ENCODE assay signal across 17 cellular contexts in the genomic region with DNA sequence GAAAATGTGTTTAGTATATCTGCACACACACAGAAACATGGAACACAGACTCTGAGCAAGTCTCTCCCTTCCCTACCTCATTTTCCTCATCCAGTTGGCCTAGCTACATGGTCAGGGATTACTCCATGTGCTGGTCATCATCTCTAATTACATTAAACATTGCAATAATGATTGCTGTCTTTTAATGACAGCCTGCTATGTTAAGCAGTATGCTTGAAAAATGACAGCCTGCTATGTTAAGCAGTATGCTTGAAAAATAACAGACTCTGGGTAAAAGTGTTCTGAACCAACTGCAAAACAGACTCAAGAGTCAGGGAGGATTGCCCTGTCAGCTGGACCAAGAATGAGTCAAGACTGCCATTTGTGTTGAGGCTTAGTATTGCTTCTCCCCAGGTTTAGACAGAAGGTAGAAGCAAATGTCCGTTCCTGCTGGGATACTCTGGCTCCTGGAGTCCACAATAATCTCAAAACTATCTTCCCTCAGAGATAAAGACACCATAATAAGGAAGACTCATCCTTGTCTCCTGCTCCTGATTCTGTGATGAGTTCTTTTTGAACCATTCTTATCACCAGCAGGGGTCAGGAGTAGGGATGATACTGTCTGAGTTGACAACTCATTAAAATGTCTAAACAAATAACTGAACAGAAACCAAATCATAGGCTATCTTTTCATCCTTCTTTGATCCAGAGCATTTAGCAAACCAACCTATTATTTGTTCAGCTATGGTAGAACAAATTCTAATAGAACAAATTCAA. TPM values are rescaled to one million over a fixed set of nuclear protein-coding genes. Genes with fewer than 3 reads are reported as not detected.
DNase-seq lines count a peak whose midpoint lies in the region; ATAC-seq and TF ChIP-seq lines count a peak whose summit lies in the region.
"Had no signal": no experiment of that assay in that cellular context is flagged by ENCODE, and none has a peak within 500 bp of the region (broad histone marks: within the 10 kb centered on the region; RNA-seq: fewer than 3 reads in every experiment).

No MANE protein-coding gene starts in this region.

- H3K9me3 ChIP-seq in Panc1 (ENCODE audit: control insufficient read depth, insufficient read depth, low read depth, low read length) (no peaks in the 10 kb centered on the region), testis (no peaks in the 10 kb centered on the region)
- H3K9me3 ChIP-seq: left lung, sigmoid colon had no signal

- no peaks in the 10 kb centered on the region for H3K4me1 Mint-ChIP-seq in activated CD4-positive, alpha-beta T cell treated with anti-CD3 and anti-CD28 coated beads, Interleukin-2, amount 10 ng/mL, durations not matched to agents 24 days and 14 days

- H3K4me3 ChIP-seq in Panc1 (ENCODE audit: low read depth in 2 of 2, low read length in 2 of 2) (no peak overlapping the region), fibroblast of mammary gland (ENCODE audit: control insufficient read depth, low read depth, low read length) (no peak overlapping the region), retinal pigment epithelial cell (ENCODE audit: low read length) (no peak overlapping the region), testis (no peak overlapping the region)
- H3K4me3 ChIP-seq: left lung, sigmoid colon had no signal

- POLR2A ChIA-PET in Panc1 (lab: Charles Lee): no interaction called here

- H3K4me1 ChIP-seq in Panc1 (ENCODE audit: control insufficient read depth, insufficient read depth, low read length) (no peaks in the 10 kb centered on the region), testis (no peaks in the 10 kb centered on the region)

- ATAC-seq in Panc1 (no peak), GM18868 (IDR thresholded peaks at IDR 0.05; ENCODE audit: unreplicated experiment) (no peak), HG02678 (IDR thresholded peaks at IDR 0.05; ENCODE audit: unreplicated experiment) (no peak)
- ATAC-seq: activated naive CD4-positive, alpha-beta T cell treated with anti-CD3 and anti-CD28 coated beads, Interleukin-2, amount 50 U/mL, for 72 hours; left lung had no signal

- H3K27me3 Mint-ChIP-seq in activated CD4-positive, alpha-beta T cell treated with anti-CD3 and anti-CD28 coated beads, Interleukin-2, amount 10 ng/mL, durations not matched to agents 24 days and 14 days: no peaks in the 10 kb centered on the region

- intact Hi-C loops in activated CD4-positive, alpha-beta T cell treated with anti-CD3 and anti-CD28 coated beads, Interleukin-2, amount 10 ng/mL, durations not matched to agents 24 days and 14 days (cut with micrococcal nuclease): no loop called here
- intact Hi-C loops in Panc1 (cut with micrococcal nuclease; ENCODE audit: unreplicated experiment) (no loop called here), testis (cut with DNase I; ENCODE audit: low total_unique reads) (no loop called here)

- TF ChIP-seq POLR2A in testis (IDR thresholded peaks at IDR 0.05): no peak

- CTCF ChIA-PET in Panc1 (lab: Charles Lee): no interaction called here

- 71 to 82% methylated on average over 1 of the region's 1 CpG for WGBS in testis, 2 donors

- no peak overlapping the region for H3K27ac ChIP-seq in Panc1 (ENCODE audit: low read length)
- H3K27ac ChIP-seq in testis: no peak overlapping the region
- H3K27ac ChIP-seq: HL-60, left lung, sigmoid colon had no signal

- in situ Hi-C loops in Panc1 (cut with HindIII; ENCODE audit: low pct_unique_long_range_greater_than_20kb, low sequenced_read_pairs): no loop called here

- no peak for DNase-seq in activated CD4-positive, alpha-beta T cell treated with anti-CD3 and anti-CD28 coated beads, Interleukin-2, amount 10 ng/mL, durations not matched to agents 24 days and 14 days
- DNase-seq in activated CD4-positive, alpha-beta T cell treated with anti-CD3 and anti-CD28 coated beads for 1 hour: no peak
- no peak for DNase-seq in Panc1 (ENCODE audit: low read depth, low spot score)
- peak; percentile 27 for DNase-seq in fibroblast of mammary gland (ENCODE audit: low read depth)
- no peak for DNase-seq in retinal pigment epithelial cell (ENCODE audit: low read depth)
- no peak for DNase-seq in testis
- DNase-seq: activated CD4-positive, alpha-beta T cell treated with anti-CD3 and anti-CD28 coated beads for 48 hours; cerebellar nuclear complex; H7; left lung; NCI-H187 treated with DMSO at 0.1 percent for 48 hours; sigmoid colon; stimulated activated CD4-positive, alpha-beta T cell treated with anti-CD3 and anti-CD28 coated beads, Interleukin-4, amount 100 ng/mL, for 24 hours had no signal

- no TSS peak for BruUV-seq in Panc1 (replicated peaks; lab: Mats Ljungman, UMichigan)

- TF ChIP-seq CTCF in Panc1 (IDR thresholded peaks at IDR 0.05): peak; percentile 16; the same call in 1 of the 2 replicates
- peak; percentile 38 for TF ChIP-seq CTCF in fibroblast of mammary gland (conservative IDR thresholded peaks at IDR 0.05; ENCODE audit: control insufficient read depth, insufficient read depth, low read depth, low read length)
- TF ChIP-seq CTCF in retinal pigment epithelial cell (conservative IDR thresholded peaks at IDR 0.05; ENCODE audit: low read depth, low read length): peak; percentile 33
- no peak for TF ChIP-seq CTCF in testis (IDR thresholded peaks at IDR 0.05)

- peak overlapping the region; percentile 54 for H3K27ac Mint-ChIP-seq in activated CD4-positive, alpha-beta T cell treated with anti-CD3 and anti-CD28 coated beads, Interleukin-2, amount 10 ng/mL, durations not matched to agents 24 days and 14 days

- H3K36me3 ChIP-seq in Panc1 (ENCODE audit: control insufficient read depth, insufficient read depth, low read length) (peaks cover 14% of the 10 kb centered on the region), testis (ENCODE audit: low read depth, missing control alignments) (no peaks in the 10 kb centered on the region)

- peaks cover 66% of the 10 kb centered on the region for H3K36me3 Mint-ChIP-seq in activated CD4-positive, alpha-beta T cell treated with anti-CD3 and anti-CD28 coated beads, Interleukin-2, amount 10 ng/mL, durations not matched to agents 24 days and 14 days (ENCODE audit: low read depth)

- H3K9me3 Mint-ChIP-seq in activated CD4-positive, alpha-beta T cell treated with anti-CD3 and anti-CD28 coated beads, Interleukin-2, amount 10 ng/mL, durations not matched to agents 24 days and 14 days: no peaks in the 10 kb centered on the region
- H3K9me3 Mint-ChIP-seq: activated naive CD4-positive, alpha-beta T cell treated with anti-CD3 and anti-CD28 coated beads, Interleukin-2, amount 50 U/mL, for 72 hours had no signal

- H3K27me3 ChIP-seq in Panc1 (ENCODE audit: control insufficient read depth, insufficient read depth, low read length) (no peaks in the 10 kb centered on the region), testis (no peaks in the 10 kb centered on the region)
- H3K27me3 ChIP-seq: left lung, sigmoid colon had no signal

- H3K4me3 Mint-ChIP-seq in activated CD4-positive, alpha-beta T cell treated with anti-CD3 and anti-CD28 coated beads, Interleukin-2, amount 10 ng/mL, durations not matched to agents 24 days and 14 days: no peak overlapping the region

RNA-seq across cellular contexts. Expression of gene CCDC93, which starts 57.7 kb away (rescaled TPM):
- 30.3 and 34.4 TPM in 2 replicates for total RNA-seq in activated CD4-positive, alpha-beta T cell treated with anti-CD3 and anti-CD28 coated beads, Interleukin-2, amount 10 ng/mL, durations not matched to agents 24 days and 14 days
- total RNA-seq in Panc1 (2021; ENCODE audit: unreplicated experiment) (31.5 TPM), testis (10 to 100 TPM; 61.6 to 82.3 TPM)
- polyA plus RNA-seq in Panc1 (2012; ENCODE audit: insufficient read length): 10.0 TPM
- 44.4 TPM for polyA plus RNA-seq in testis (ENCODE audit: insufficient read depth, low read depth, low replicate concordance)

Comparison
In these comparisons a context has a peak if more than half of its experiments do, and no peak if none do; other contexts are left out.
1. CTCF ChIP-seq: peak in Panc1 (single experiment), fibroblast of mammary gland (single experiment) and retinal pigment epithelial cell (single experiment); none in testis (0 of 3).